In genomic region chr16:54286067-54286329, GRCh38 we compare ENCODE assay signal across 1 cellular context.
TF ChIP-seq lines count a peak whose summit lies in the region.

No MANE protein-coding gene starts in this region.

TF ChIP-seq in HepG2, 621 proteins besides CTCF, POLR2A, EP300 and RAD21 (continued from another document):
- TF ChIP-seq ZNF770 (CRISPR knock-in tag; IDR thresholded peaks at IDR 0.05) = 0 out of 2 replicates have a peak, but pooled peaks have one; percentile 18
- TF ChIP-seq ZMYM2 (CRISPR knock-in tag; IDR thresholded peaks at IDR 0.05) = 0 out of 2 replicates have a peak, but pooled peaks have one; percentile 19
